8 cellular contexts compared by ENCODE assay signal in the genomic region with DNA sequence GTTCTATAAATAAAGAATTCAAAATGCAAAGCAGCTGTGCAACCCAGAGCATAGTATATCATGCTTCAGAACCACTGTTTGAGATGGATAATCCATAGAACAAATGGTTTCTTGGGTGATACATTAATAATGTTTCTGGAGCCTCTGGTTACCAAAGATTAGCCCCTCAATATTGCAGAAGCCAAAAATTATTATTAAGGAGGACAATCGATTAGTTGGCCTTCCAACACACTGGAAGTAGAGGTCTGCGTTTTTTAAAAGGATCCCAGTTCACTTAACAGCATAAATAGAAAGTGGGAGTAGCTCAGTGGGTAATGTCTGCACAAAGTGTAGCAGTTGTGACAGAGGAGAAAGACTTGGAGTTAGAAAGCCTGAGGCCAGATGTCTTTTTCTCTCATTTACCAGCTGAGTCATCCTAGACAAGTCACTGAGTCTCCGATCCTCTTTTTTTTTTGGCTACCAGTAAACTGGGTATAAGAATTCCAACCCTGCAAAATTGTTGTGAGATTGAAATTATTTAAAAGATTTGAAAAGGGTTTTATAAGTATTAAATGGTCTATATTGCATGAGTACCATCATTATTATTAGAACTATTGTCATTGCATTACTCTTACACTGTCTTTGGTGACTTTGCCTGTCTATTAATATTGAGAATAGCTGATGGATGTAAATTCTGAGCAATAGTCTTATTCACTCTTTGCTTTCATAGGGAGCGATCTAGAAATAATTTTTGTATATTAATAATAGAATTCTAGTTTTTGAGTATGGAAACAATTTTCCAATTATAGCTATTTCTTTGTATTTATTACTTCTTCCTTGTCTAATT.
DNase-seq lines count a peak whose midpoint lies in the region; ATAC-seq and TF ChIP-seq lines count a peak whose summit lies in the region.

No MANE protein-coding gene starts in this region.

- intact Hi-C loops in MCF 10A (cut with micrococcal nuclease) = no loop called here

- H3K4me3 Mint-ChIP-seq in MCF 10A (ENCODE audit: unreplicated experiment) = no peak overlapping the region

- DNase-seq in COLO829 (ENCODE audit: low spot score) (peak; percentile 43), MCF 10A (ENCODE audit: unreplicated experiment) (peak; percentile 81), non-pigmented ciliary epithelial cell (ENCODE audit: low read depth) (peak; percentile 40), GF-D8 (lab: John Stamatoyannopoulos, UW) (no peak), NCI-H524 (lab: John Stamatoyannopoulos, UW) (no peak), activated gamma-delta T cell (lab: John Stamatoyannopoulos, UW) (no peak)

- no peak for TF ChIP-seq CTCF in MCF 10A (IDR thresholded peaks at IDR 0.05; ENCODE audit: unreplicated experiment)

- H3K36me3 Mint-ChIP-seq in MCF 10A (ENCODE audit: insufficient read depth, unreplicated experiment) = no peaks in the 10 kb centered on the region

- H3K27ac Mint-ChIP-seq in MCF 10A (ENCODE audit: low read depth, unreplicated experiment) = no peak overlapping the region

- CTCF ChIA-PET in MCF 10A (lab: Yijun Ruan, JAX) = interaction anchor here (0.7 to 1.9 kb wide), 4 partner anchors 28 to 290 kb away, joined by 3 to 6 read pairs (median 3); no protein-coding TSS in a partner anchor

- POLR2A ChIA-PET in MCF 10A (lab: Yijun Ruan, JAX) = interaction anchor here (0.6 to 2.7 kb wide), 10 partner anchors 12 to 1810 kb away, joined by 3 to 18 read pairs (median 3); no protein-coding TSS in a partner anchor

- H3K9me3 Mint-ChIP-seq in MCF 10A (ENCODE audit: unreplicated experiment) = no peaks in the 10 kb centered on the region

- H3K27me3 Mint-ChIP-seq in MCF 10A (ENCODE audit: insufficient read depth, unreplicated experiment) = no peaks in the 10 kb centered on the region

- ATAC-seq in GM21423 (IDR thresholded peaks at IDR 0.05; ENCODE audit: unreplicated experiment) (peak; percentile 79), HG03575 (IDR thresholded peaks at IDR 0.05; ENCODE audit: extremely low read depth, insufficient number of reproducible peaks, low FRiP score, unreplicated experiment) (peak; percentile 84)

- H3K4me1 Mint-ChIP-seq in MCF 10A (ENCODE audit: insufficient read depth, unreplicated experiment) = peaks cover 16% of the 10 kb centered on the region

- BruUV-seq in MCF 10A (replicated peaks; lab: Mats Ljungman, UMichigan) = no TSS peak

Comparison
In these comparisons a context has a peak if more than half of its experiments do, and no peak if none do; other contexts are left out.
1. DNase-seq: peak in COLO829 (single experiment), MCF 10A (single experiment) and non-pigmented ciliary epithelial cell (single experiment); none in GF-D8 (single experiment), NCI-H524 (0 of 2) and activated gamma-delta T cell (single experiment).